Comparison of ENCODE assay signal across 9 cellular contexts in genomic region chr7:132783824-132784223, GRCh38.
A peak's percentile ranks its signal among the peaks of the same experiment; 100 is the strongest.
DNase-seq lines count a peak whose midpoint lies in the region; ATAC-seq, FAIRE-seq and TF ChIP-seq lines count a peak whose summit lies in the region.
"Had no signal": no experiment of that assay in that cellular context is flagged by ENCODE, and none has a peak within 500 bp of the region (broad histone marks: within the 10 kb centered on the region; RNA-seq: fewer than 3 reads in every experiment).

No MANE protein-coding gene starts in this region.

- 90% methylated on average over 8 of the region's 8 CpGs; no CpG with 5 or more reads in 1 of the 2 experiments for WGBS in H1 (ENCODE audit: extremely low coverage in 1 of 2, insufficient coverage in 1 of 2, insufficient read length in 1 of 2, insufficient replicate concordance in 2 of 2, low coverage in 1 of 2, low lambda C conversion rate in 2 of 2, missing lambda C conversion rate in 1 of 2), 2 experiments
- 84 to 86% methylated on average over 8 of the region's 8 CpGs for WGBS in aorta, 2 donors

- H2AFZ ChIP-seq in H1 (ENCODE audit: low read length) (no peak overlapping the region), neural progenitor cell (replicated peaks) (no peak overlapping the region)

- H3K4me1 Mint-ChIP-seq in neural progenitor cell, result peaks cover 10% of the 10 kb centered on the region

- H2BK20ac ChIP-seq in H1 (ENCODE audit: low read length), result no peak overlapping the region

- TF ChIP-seq POLR2A in H1 (IDR thresholded peaks at IDR 0.05; ENCODE audit: control extremely low read depth in 1 of 2, low read depth in 2 of 2, low read length in 2 of 2), result no peak

- no peak overlapping the region for H3K4ac ChIP-seq in H1 (replicated peaks; ENCODE audit: insufficient read length, low read depth, low read length)

- H3K27me3 ChIP-seq in H1 (replicated peaks in 1 of 4; ENCODE audit: control insufficient read depth in 3 of 4, extremely low read depth in 1 of 4, insufficient read depth in 3 of 4, low read length in 3 of 4) (no peaks in the 10 kb centered on the region), skeletal muscle satellite cell (ENCODE audit: control insufficient read depth, insufficient read depth, low read length) (no peaks in the 10 kb centered on the region), neural progenitor cell (no peaks in the 10 kb centered on the region), aorta (ENCODE audit: control insufficient read depth in 1 of 2, insufficient read depth in 2 of 2, low read length in 1 of 2) (no peaks in the 10 kb centered on the region)

- no peak for ATAC-seq in aorta (ENCODE audit: low FRiP score)

- no peak overlapping the region for H3K23ac ChIP-seq in H1 (ENCODE audit: insufficient read length)

- DNase-seq in NCI-H1436 (lab: John Stamatoyannopoulos, UW) (peak; percentile 11), NCI-H1436 treated with DMSO at 0.1 percent for 48 hours (lab: John Stamatoyannopoulos, UW) (no peak), NCI-H460 (ENCODE audit: extremely low read depth, low read depth) (peak; percentile 84), H1 (ENCODE audit: low read depth in 1 of 2, low spot score in 2 of 2) (peak; percentile 19 to 31), DMS114 treated with DMSO at 0.1 percent for 48 hours (lab: John Stamatoyannopoulos, UW; ENCODE audit: unreplicated experiment) (no peak), neural progenitor cell (ENCODE audit: low spot score) (no peak), aorta (no peak)
- DNase-seq: kidney had no signal

- H3K4me3 ChIP-seq in H1 (ENCODE audit: extremely low read depth in 1 of 4, insufficient read depth in 2 of 4, low read depth in 3 of 4, low read length in 4 of 4), result no peak overlapping the region
- no peak overlapping the region for H3K4me3 ChIP-seq in skeletal muscle satellite cell (ENCODE audit: low read length)
- no peak overlapping the region for H3K4me3 ChIP-seq in neural progenitor cell
- H3K4me3 ChIP-seq in aorta (ENCODE audit: low read length in 2 of 2), result no peak overlapping the region

- no peak overlapping the region for H2BK12ac ChIP-seq in H1 (ENCODE audit: low read depth, low read length)

- H4K8ac ChIP-seq in H1 (ENCODE audit: extremely low read depth, insufficient read depth, low read length), result no peak overlapping the region

- no peaks in the 10 kb centered on the region for H3K27me3 Mint-ChIP-seq in neural progenitor cell (ENCODE audit: insufficient read depth, low read depth)

- no peak overlapping the region for H4K5ac ChIP-seq in H1 (ENCODE audit: insufficient read length, low read depth, low read length)

- H3K9me3 Mint-ChIP-seq in neural progenitor cell, result no peaks in the 10 kb centered on the region

- H4K20me1 ChIP-seq in H1 (replicated peaks in 1 of 2; ENCODE audit: control insufficient read depth in 1 of 2, insufficient read depth in 2 of 2, low read length in 2 of 2) (no peaks in the 10 kb centered on the region), neural progenitor cell (ENCODE audit: low read depth) (no peaks in the 10 kb centered on the region)

- H3K36me3 ChIP-seq in H1 (ENCODE audit: control insufficient read depth in 2 of 4, insufficient read depth in 4 of 4, low read length in 3 of 4) (peaks cover 0 to 6% (median 1%) of the 10 kb centered on the region in 4 experiments; a peak in 2 of 8 replicates), skeletal muscle satellite cell (ENCODE audit: insufficient read depth, low read length) (no peaks in the 10 kb centered on the region), neural progenitor cell (no peaks in the 10 kb centered on the region), aorta (ENCODE audit: control insufficient read depth in 1 of 2, insufficient read depth in 2 of 2, low read length in 1 of 2) (peaks cover 2 to 6% of the 10 kb centered on the region in 2 donors)

- POLR2A ChIA-PET in H1 (lab: Charles Lee; ENCODE audit: partially characterized antibody), result no interaction called here

- no peak overlapping the region for H3K14ac ChIP-seq in H1 (ENCODE audit: insufficient read length)

- no peak overlapping the region for H2BK5ac ChIP-seq in H1 (ENCODE audit: low read depth, low read length)

- no peak for TF ChIP-seq RAD21 in H1 (IDR thresholded peaks at IDR 0.05 in 1 of 2, conservative IDR thresholded peaks at IDR 0.05 in 1 of 2; ENCODE audit: low read depth in 2 of 2, low read length in 2 of 2)

- no peak for FAIRE-seq in H1 (lab: Jason Lieb, UNC)
- FAIRE-seq: kidney had no signal

- CTCF ChIA-PET in H1 (lab: Charles Lee; ENCODE audit: partially characterized antibody), result no interaction called here

- H3K4me3 Mint-ChIP-seq in neural progenitor cell, result no peak overlapping the region

- no peak overlapping the region for H3K18ac ChIP-seq in H1 (ENCODE audit: extremely low read depth, low read length)

- peaks cover 12% of the 10 kb centered on the region for H3K36me3 Mint-ChIP-seq in neural progenitor cell

- no peak overlapping the region for H3K9ac ChIP-seq in H1 (replicated peaks in 1 of 4; ENCODE audit: extremely low read depth in 1 of 4, low read depth in 3 of 4, low read length in 3 of 4)
- H3K9ac ChIP-seq in skeletal muscle satellite cell (ENCODE audit: low read depth, low read length), result no peak overlapping the region
- no peak overlapping the region for H3K9ac ChIP-seq in neural progenitor cell

- no peak overlapping the region for H3K27ac Mint-ChIP-seq in neural progenitor cell

- intact Hi-C loops in aorta (cut with DNase I), result no loop called here

- no peaks in the 10 kb centered on the region for H3F3A ChIP-seq in neural progenitor cell (ENCODE audit: low read depth)

- no peak overlapping the region for H2AK5ac ChIP-seq in H1 (ENCODE audit: low read depth, low read length)

- no peak for TF ChIP-seq CTCF in H1 (IDR thresholded peaks at IDR 0.05; ENCODE audit: control extremely low read depth in 1 of 3, insufficient read depth in 1 of 3, low read depth in 1 of 3, low read length in 3 of 3)
- TF ChIP-seq CTCF in neural progenitor cell (IDR thresholded peaks at IDR 0.05), result no peak

- TF ChIP-seq EP300 in H1 (IDR thresholded peaks at IDR 0.05; ENCODE audit: borderline replicate concordance in 1 of 2, low read depth in 2 of 2, low read length in 2 of 2), result no peak

- H3K4me2 ChIP-seq in H1 (ENCODE audit: insufficient read depth in 1 of 2, low read depth in 2 of 2, low read length in 2 of 2) (no peak overlapping the region), skeletal muscle satellite cell (ENCODE audit: low read length) (peak overlapping the region; percentile 3), neural progenitor cell (no peak overlapping the region)

- no peak overlapping the region for H2BK120ac ChIP-seq in H1 (replicated peaks; ENCODE audit: low read depth, low read length)

- H3K79me2 ChIP-seq in H1 (ENCODE audit: control insufficient read depth in 1 of 2, insufficient read depth in 2 of 2, low read length in 2 of 2), result no peaks in the 10 kb centered on the region
- H3K79me2 ChIP-seq in neural progenitor cell (ENCODE audit: low read depth), result no peaks in the 10 kb centered on the region

- H3K27ac ChIP-seq in H1 (ENCODE audit: low read depth, low read length) (no peak overlapping the region), neural progenitor cell (no peak overlapping the region), aorta (ENCODE audit: low read depth in 1 of 2, low read length in 2 of 2) (no peak overlapping the region)

- H3K79me1 ChIP-seq in H1 (ENCODE audit: low read depth, low read length), result no peaks in the 10 kb centered on the region; the same call in 1 of the 2 replicates

- no peaks in the 10 kb centered on the region; a peak in 1 of 4 replicates for H3K9me3 ChIP-seq in H1 (ENCODE audit: insufficient read depth in 2 of 2, low read depth in 1 of 2, low read length in 1 of 2)
- no peaks in the 10 kb centered on the region for H3K9me3 ChIP-seq in skeletal muscle satellite cell (replicated peaks; ENCODE audit: low read length)
- no peaks in the 10 kb centered on the region for H3K9me3 ChIP-seq in neural progenitor cell (ENCODE audit: low read depth)
- peaks cover under 1% of the 10 kb centered on the region for H3K9me3 ChIP-seq in aorta (ENCODE audit: control insufficient read depth, low read length)

- no peaks in the 10 kb centered on the region for H3K23me2 ChIP-seq in H1 (ENCODE audit: low read depth, low read length)

- H3K4me1 ChIP-seq in H1 (replicated peaks in 1 of 4; ENCODE audit: control insufficient read depth in 3 of 4, insufficient read depth in 4 of 4, low read length in 3 of 4) (peaks cover 0 to 1% (median 0%) of the 10 kb centered on the region in 4 experiments; a peak in 1 of 7 replicates), skeletal muscle satellite cell (ENCODE audit: control insufficient read depth, insufficient read depth, low read length) (peaks cover 23% of the 10 kb centered on the region), neural progenitor cell (peaks cover 20% of the 10 kb centered on the region), aorta (ENCODE audit: control insufficient read depth in 1 of 2, insufficient read depth in 2 of 2, low read length in 2 of 2) (no peaks in the 10 kb centered on the region)

- H3K56ac ChIP-seq in H1 (replicated peaks; ENCODE audit: insufficient read length, low read depth, low read length), result no peak overlapping the region

- H2BK15ac ChIP-seq in H1 (ENCODE audit: low read length), result no peak overlapping the region

- H4K91ac ChIP-seq in H1 (replicated peaks; ENCODE audit: insufficient read length, low read length), result no peak overlapping the region

TF ChIP-seq in H1, 55 proteins besides CTCF, POLR2A, EP300 and RAD21:
- TF ChIP-seq SRF (IDR thresholded peaks at IDR 0.05; ENCODE audit: low read depth, low read length) (no peak), GABPA (IDR thresholded peaks at IDR 0.05; ENCODE audit: borderline replicate concordance, insufficient read depth, low read length) (no peak), RXRA (IDR thresholded peaks at IDR 0.05; ENCODE audit: insufficient read depth, low read depth, low read length) (no peak)

Comparison
In these comparisons a context has a peak if more than half of its experiments do, and no peak if none do; other contexts are left out.
1. DNase-seq: peak in NCI-H1436 (single experiment), NCI-H460 (single experiment) and H1 (2 of 2); none in NCI-H1436 treated with DMSO at 0.1 percent for 48 hours (single experiment), DMS114 treated with DMSO at 0.1 percent for 48 hours (single experiment), neural progenitor cell (single experiment) and aorta (0 of 2).